Comparison of ENCODE assay signal across 9 cellular contexts in the genomic region with DNA sequence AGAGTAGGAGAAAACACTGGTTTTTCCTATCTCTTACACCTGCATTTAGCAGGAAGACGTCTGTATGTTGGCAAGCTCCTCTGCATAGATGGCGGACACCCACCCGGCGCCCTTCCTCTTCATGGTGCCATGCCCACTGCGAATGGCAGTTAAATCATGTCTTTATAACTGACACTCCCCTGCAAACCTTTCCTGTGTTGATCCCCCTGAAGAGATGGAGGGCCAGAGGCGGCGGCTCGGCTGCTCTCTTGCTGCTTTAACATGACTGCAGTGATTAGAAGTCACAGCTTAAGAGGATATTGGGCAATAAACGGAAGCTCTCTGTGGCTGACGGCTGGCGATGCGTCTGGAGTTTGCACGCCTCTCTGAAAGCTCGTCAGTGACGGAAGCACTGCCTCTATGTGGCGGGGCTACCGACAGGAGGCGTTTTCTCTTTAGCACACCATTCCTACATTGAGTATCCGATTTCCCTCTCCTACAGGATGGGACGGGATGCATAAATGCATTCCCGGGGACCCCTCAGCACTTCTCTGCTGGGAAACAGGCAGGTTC. TPM values are rescaled to one million over a fixed set of nuclear protein-coding genes. Genes with fewer than 3 reads are reported as not detected.
DNase-seq lines count a peak whose midpoint lies in the region; ATAC-seq, FAIRE-seq and TF ChIP-seq lines count a peak whose summit lies in the region.
"Had no signal": no experiment of that assay in that cellular context is flagged by ENCODE, and none has a peak within 500 bp of the region (broad histone marks: within the 10 kb centered on the region; RNA-seq: fewer than 3 reads in every experiment).

No MANE protein-coding gene starts in this region.

- H3K27ac ChIP-seq in endothelial cell of umbilical vein (ENCODE audit: insufficient read depth, low read depth, low read length), result no peak overlapping the region

- FAIRE-seq in endothelial cell of umbilical vein (lab: Jason Lieb, UNC), result no peak
- FAIRE-seq: keratinocyte had no signal

- CTCF ChIA-PET in endothelial cell of umbilical vein (lab: Charles Lee), result interaction anchor here (0.5 to 3.1 kb wide), 14 partner anchors 11 to 321 kb away, joined by 3 to 28 read pairs (median 4); no protein-coding TSS in a partner anchor

- no peak overlapping the region for H2AFZ ChIP-seq in endothelial cell of umbilical vein (ENCODE audit: low read depth, low read length)

- intact Hi-C loops in endothelial cell of umbilical vein (cut with micrococcal nuclease), result no loop called here

- H3K79me2 ChIP-seq in endothelial cell of umbilical vein (ENCODE audit: control insufficient read depth, insufficient read depth, low read length), result no peaks in the 10 kb centered on the region

- H3K4me3 ChIP-seq in GM08714 (ENCODE audit: low read length), result peak overlapping the region; percentile 19; the same call in 1 of the 2 replicates
- H3K4me3 ChIP-seq in endothelial cell of umbilical vein (replicated peaks in 1 of 3; ENCODE audit: insufficient read depth in 1 of 3, low read depth in 1 of 3, low read length in 3 of 3), result no peak overlapping the region

- no peak overlapping the region for H3K9ac ChIP-seq in endothelial cell of umbilical vein (replicated peaks; ENCODE audit: extremely low read depth, insufficient read depth, low read length)

- no peaks in the 10 kb centered on the region for H3K4me1 ChIP-seq in endothelial cell of umbilical vein (ENCODE audit: control insufficient read depth, extremely low read depth, insufficient read depth, low read length)

- ATAC-seq in HG03520 (IDR thresholded peaks at IDR 0.05; ENCODE audit: unreplicated experiment), result peak; percentile 72

- TF ChIP-seq POLR2A in endothelial cell of umbilical vein (IDR thresholded peaks at IDR 0.05; ENCODE audit: low read depth, low read length), result no peak

- no peak overlapping the region for H3K4me2 ChIP-seq in endothelial cell of umbilical vein (ENCODE audit: insufficient read depth, low read length)

- POLR2A ChIA-PET in endothelial cell of umbilical vein (lab: Charles Lee), result no interaction called here

- BruUV-seq in endothelial cell of umbilical vein (replicated peaks; lab: Mats Ljungman, UMichigan), result no TSS peak

- no peaks in the 10 kb centered on the region for H3K36me3 ChIP-seq in endothelial cell of umbilical vein (ENCODE audit: control insufficient read depth in 2 of 2, extremely low read depth in 1 of 2, insufficient read depth in 2 of 2, low read length in 2 of 2)

- TF ChIP-seq CTCF in endothelial cell of umbilical vein (IDR thresholded peaks at IDR 0.05; ENCODE audit: extremely low read depth in 1 of 2, insufficient read depth in 1 of 2, low read depth in 1 of 2, low read length in 2 of 2), result peak; percentile 40 to 43

- no peaks in the 10 kb centered on the region for H3K9me3 ChIP-seq in endothelial cell of umbilical vein (replicated peaks; ENCODE audit: control insufficient read depth, insufficient read depth, low read length)

- no peaks in the 10 kb centered on the region for H4K20me1 ChIP-seq in endothelial cell of umbilical vein (replicated peaks; ENCODE audit: control insufficient read depth, extremely low read depth, insufficient read depth, low read length)

- peak; percentile 52 for DNase-seq in activated CD4-positive, alpha-beta T cell treated with anti-CD3 and anti-CD28 coated beads, Interleukin-2, amount 50 U/mL, for 1 hour
- peak; percentile 29 for DNase-seq in endothelial cell of umbilical vein (ENCODE audit: low read depth, low spot score)
- DNase-seq in putamen (ENCODE audit: low spot score), result peak; percentile 42
- no peak for DNase-seq in NCI-H2081 treated with DMSO at 0.1 percent for 48 hours (lab: John Stamatoyannopoulos, UW)
- no peak for DNase-seq in NCI-H2107 (lab: John Stamatoyannopoulos, UW)
- no peak for DNase-seq in HT-29 (ENCODE audit: low spot score)

- dilution Hi-C loops in endothelial cell of umbilical vein (cut with MboI; ENCODE audit: extremely low pct_ligation_motif_present, low sequenced_read_pairs), result no loop called here

- H3K27me3 ChIP-seq in endothelial cell of umbilical vein (ENCODE audit: control insufficient read depth in 2 of 2, insufficient read depth in 2 of 2, low read length in 2 of 2), result no peaks in the 10 kb centered on the region

- no peaks in the 10 kb centered on the region for H3K9me1 ChIP-seq in endothelial cell of umbilical vein (replicated peaks; ENCODE audit: control insufficient read depth, extremely low read depth, insufficient read depth, low read length)

TF ChIP-seq in endothelial cell of umbilical vein, 7 proteins besides CTCF, POLR2A, EP300 and RAD21:
- no peak for TF ChIP-seq JUN (IDR thresholded peaks at IDR 0.05; ENCODE audit: borderline replicate concordance, insufficient read depth, insufficient read length, low read depth)

RNA-seq across cellular contexts. Expression of a gene that starts 25.5 kb away (rescaled TPM):
- total RNA-seq in endothelial cell of umbilical vein, result 80.8 and 82.7 TPM in 2 replicates
- polyA plus RNA-seq in endothelial cell of umbilical vein, result 33.9 and 68.5 TPM in 2 replicates
- 67.6 and 98.6 TPM in 2 replicates for polyA plus RNA-seq in endothelial cell of umbilical vein (2011; cell fraction: cytosol; rRNA removed)
- 118 and 166 TPM in 2 replicates for polyA plus RNA-seq in endothelial cell of umbilical vein (2011; cell fraction: nucleus; rRNA removed)
- polyA plus RNA-seq in endothelial cell of umbilical vein (2012), result 49.0 and 84.6 TPM in 2 replicates
- 16.2 and 17.0 TPM in 2 replicates for polyA minus RNA-seq in endothelial cell of umbilical vein
- 50.5 TPM for polyA minus RNA-seq in endothelial cell of umbilical vein (2011; cell fraction: cytosol; rRNA and poly(A)+ RNA removed)
- polyA minus RNA-seq in endothelial cell of umbilical vein (2011; cell fraction: nucleus; rRNA and poly(A)+ RNA removed), result 33.4 and 50.5 TPM in 2 replicates
- 57.3 and 63.0 TPM in 2 replicates for total RNA-seq in HT-29 (2014; rRNA removed; shearing (Covaris generic))

RNA-seq across cellular contexts. Expression of a gene that starts 43.3 kb away (rescaled TPM):
- 70.4 and 73.2 TPM in 2 replicates for total RNA-seq in endothelial cell of umbilical vein
- polyA plus RNA-seq in endothelial cell of umbilical vein, result 92.4 and 101 TPM in 2 replicates
- 91.0 and 96.0 TPM in 2 replicates for polyA plus RNA-seq in endothelial cell of umbilical vein (2011; cell fraction: cytosol; rRNA removed)
- polyA plus RNA-seq in endothelial cell of umbilical vein (2011; cell fraction: nucleus; rRNA removed), result 51.8 and 63.9 TPM in 2 replicates
- polyA plus RNA-seq in endothelial cell of umbilical vein (2012), result 61.3 and 63.3 TPM in 2 replicates
- polyA minus RNA-seq in endothelial cell of umbilical vein, result 43.7 and 45.2 TPM in 2 replicates
- 19.3 TPM for polyA minus RNA-seq in endothelial cell of umbilical vein (2011; cell fraction: cytosol; rRNA and poly(A)+ RNA removed)
- 39.9 and 51.3 TPM in 2 replicates for polyA minus RNA-seq in endothelial cell of umbilical vein (2011; cell fraction: nucleus; rRNA and poly(A)+ RNA removed)
- 56.6 and 67.1 TPM in 2 replicates for total RNA-seq in HT-29 (2014; rRNA removed; shearing (Covaris generic))

Comparison
In these comparisons a context has a peak if more than half of its experiments do, and no peak if none do; other contexts are left out.
1. DNase-seq: peak in activated CD4-positive, alpha-beta T cell treated with anti-CD3 and anti-CD28 coated beads, Interleukin-2, amount 50 U/mL, for 1 hour (single experiment), endothelial cell of umbilical vein (single experiment) and putamen (single experiment); none in NCI-H2081 treated with DMSO at 0.1 percent for 48 hours (single experiment), NCI-H2107 (single experiment) and HT-29 (single experiment).